ENCODE assay signal across 1 cellular context in the genomic region with DNA sequence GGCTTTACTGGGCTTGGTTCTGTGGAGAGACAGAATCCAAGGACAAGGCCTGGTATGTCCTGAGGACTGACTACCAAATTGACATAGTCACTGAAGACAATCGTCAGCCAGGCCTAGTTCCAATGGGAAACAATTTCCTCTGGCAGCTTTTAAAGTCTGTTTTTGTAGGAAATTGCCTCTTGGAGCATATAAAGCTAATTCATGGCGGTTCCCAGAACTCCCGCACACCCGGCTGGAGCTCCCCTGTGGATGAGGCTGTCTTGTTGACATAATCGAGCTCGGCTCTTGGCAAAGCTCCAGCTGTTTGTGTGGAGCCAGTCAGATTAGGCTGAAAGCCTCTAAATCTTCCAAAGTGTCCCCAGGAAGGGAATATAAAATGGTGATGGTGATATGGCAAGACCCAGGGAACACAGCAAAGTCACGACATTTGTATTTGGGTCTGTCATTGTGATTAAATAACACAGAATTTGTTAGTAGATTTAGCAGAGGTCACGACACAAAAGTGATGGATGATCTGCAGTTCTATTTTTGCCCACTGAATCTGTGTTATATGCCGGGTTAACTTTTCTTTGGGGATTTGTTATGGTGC.
TF ChIP-seq lines count a peak whose summit lies in the region.

No MANE protein-coding gene starts in this region.

TF ChIP-seq in HEK293, 187 proteins besides CTCF, POLR2A, EP300 and RAD21 (continued from another document and continues in another):
- TF ChIP-seq ZNF449 (tag by site-specific recombination; IDR thresholded peaks at IDR 0.05) (0 out of 2 replicates have a peak, but pooled peaks have one; percentile 18), KLF10 (tag by site-specific recombination; IDR thresholded peaks at IDR 0.05) (0 out of 2 replicates have a peak, but pooled peaks have one; percentile 36), SALL2 (tag by site-specific recombination; IDR thresholded peaks at IDR 0.05; ENCODE audit: borderline replicate concordance) (no peak), ZNF19 (tag by site-specific recombination; IDR thresholded peaks at IDR 0.05; ENCODE audit: low read depth) (no peak), ZFP37 (tag by site-specific recombination; IDR thresholded peaks at IDR 0.05) (0 out of 2 replicates have a peak, but pooled peaks have one; percentile 31), ZNF169 (tag by site-specific recombination; IDR thresholded peaks at IDR 0.05) (no peak), ZNF302 (tag by site-specific recombination; IDR thresholded peaks at IDR 0.05; ENCODE audit: low read depth) (no peak), ZBTB8A (tag by site-specific recombination; IDR thresholded peaks at IDR 0.05) (peak; percentile 48; the same call in 1 of the 2 replicates), ZNF24 (tag by site-specific recombination; IDR thresholded peaks at IDR 0.05) (no peak), SP7 (tag by site-specific recombination; IDR thresholded peaks at IDR 0.05) (peak; percentile 80), ZBTB17 (tag by site-specific recombination; IDR thresholded peaks at IDR 0.05) (peak; percentile 70), ZNF18 (tag by site-specific recombination; IDR thresholded peaks at IDR 0.05) (peak; percentile 43; the same call in 1 of the 2 replicates), FEZF1 (tag by site-specific recombination; IDR thresholded peaks at IDR 0.05) (peak; percentile 90), ZNF335 (tag by site-specific recombination; conservative IDR thresholded peaks at IDR 0.05) (0 out of 2 replicates have a peak, but pooled peaks have one; percentile 18), ZXDB (tag by site-specific recombination; IDR thresholded peaks at IDR 0.05) (peak; percentile 67), MYNN (tag by site-specific recombination; IDR thresholded peaks at IDR 0.05; ENCODE audit: borderline replicate concordance) (no peak), ZEB2 (tag by site-specific recombination; IDR thresholded peaks at IDR 0.05) (peak; percentile 57), ZBTB26 (tag by site-specific recombination; optimal IDR thresholded peaks at IDR 0.05) (no peak), ZNF600 (tag by site-specific recombination; IDR thresholded peaks at IDR 0.05) (0 out of 2 replicates have a peak, but pooled peaks have one; percentile 20), ZNF184 (tag by site-specific recombination; IDR thresholded peaks at IDR 0.05) (0 out of 2 replicates have a peak, but pooled peaks have one; percentile 32), ZSCAN4 (tag by site-specific recombination; IDR thresholded peaks at IDR 0.05) (0 out of 2 replicates have a peak, but pooled peaks have one; percentile 11), TCF7L2 (IDR thresholded peaks at IDR 0.05; ENCODE audit: borderline replicate concordance, low read depth, low read length) (peak; percentile 96), ZNF704 (tag by site-specific recombination; IDR thresholded peaks at IDR 0.05) (no peak), PBX3 (CRISPR knock-in tag; IDR thresholded peaks at IDR 0.05) (no peak), SETDB1 (IDR thresholded peaks at IDR 0.05; ENCODE audit: insufficient read length, low read length) (peak; percentile 85)
- TF ChIP-seq, protein P1, sequence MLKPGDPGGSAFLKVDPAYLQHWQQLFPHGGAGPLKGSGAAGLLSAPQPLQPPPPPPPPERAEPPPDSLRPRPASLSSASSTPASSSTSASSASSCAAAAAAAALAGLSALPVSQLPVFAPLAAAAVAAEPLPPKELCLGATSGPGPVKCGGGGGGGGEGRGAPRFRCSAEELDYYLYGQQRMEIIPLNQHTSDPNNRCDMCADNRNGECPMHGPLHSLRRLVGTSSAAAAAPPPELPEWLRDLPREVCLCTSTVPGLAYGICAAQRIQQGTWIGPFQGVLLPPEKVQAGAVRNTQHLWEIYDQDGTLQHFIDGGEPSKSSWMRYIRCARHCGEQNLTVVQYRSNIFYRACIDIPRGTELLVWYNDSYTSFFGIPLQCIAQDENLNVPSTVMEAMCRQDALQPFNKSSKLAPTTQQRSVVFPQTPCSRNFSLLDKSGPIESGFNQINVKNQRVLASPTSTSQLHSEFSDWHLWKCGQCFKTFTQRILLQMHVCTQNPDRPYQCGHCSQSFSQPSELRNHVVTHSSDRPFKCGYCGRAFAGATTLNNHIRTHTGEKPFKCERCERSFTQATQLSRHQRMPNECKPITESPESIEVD (tag by site-specific recombination; IDR thresholded peaks at IDR 0.05), result peak; percentile 86
- TF ChIP-seq, protein P2, sequence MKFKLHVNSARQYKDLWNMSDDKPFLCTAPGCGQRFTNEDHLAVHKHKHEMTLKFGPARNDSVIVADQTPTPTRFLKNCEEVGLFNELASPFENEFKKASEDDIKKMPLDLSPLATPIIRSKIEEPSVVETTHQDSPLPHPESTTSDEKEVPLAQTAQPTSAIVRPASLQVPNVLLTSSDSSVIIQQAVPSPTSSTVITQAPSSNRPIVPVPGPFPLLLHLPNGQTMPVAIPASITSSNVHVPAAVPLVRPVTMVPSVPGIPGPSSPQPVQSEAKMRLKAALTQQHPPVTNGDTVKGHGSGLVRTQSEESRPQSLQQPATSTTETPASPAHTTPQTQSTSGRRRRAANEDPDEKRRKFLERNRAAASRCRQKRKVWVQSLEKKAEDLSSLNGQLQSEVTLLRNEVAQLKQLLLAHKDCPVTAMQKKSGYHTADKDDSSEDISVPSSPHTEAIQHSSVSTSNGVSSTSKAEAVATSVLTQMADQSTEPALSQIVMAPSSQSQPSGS (tag by site-specific recombination; IDR thresholded peaks at IDR 0.05; ENCODE audit: low read depth), result 0 out of 2 replicates have a peak, but pooled peaks have one; percentile 3
- TF ChIP-seq, protein P3, sequence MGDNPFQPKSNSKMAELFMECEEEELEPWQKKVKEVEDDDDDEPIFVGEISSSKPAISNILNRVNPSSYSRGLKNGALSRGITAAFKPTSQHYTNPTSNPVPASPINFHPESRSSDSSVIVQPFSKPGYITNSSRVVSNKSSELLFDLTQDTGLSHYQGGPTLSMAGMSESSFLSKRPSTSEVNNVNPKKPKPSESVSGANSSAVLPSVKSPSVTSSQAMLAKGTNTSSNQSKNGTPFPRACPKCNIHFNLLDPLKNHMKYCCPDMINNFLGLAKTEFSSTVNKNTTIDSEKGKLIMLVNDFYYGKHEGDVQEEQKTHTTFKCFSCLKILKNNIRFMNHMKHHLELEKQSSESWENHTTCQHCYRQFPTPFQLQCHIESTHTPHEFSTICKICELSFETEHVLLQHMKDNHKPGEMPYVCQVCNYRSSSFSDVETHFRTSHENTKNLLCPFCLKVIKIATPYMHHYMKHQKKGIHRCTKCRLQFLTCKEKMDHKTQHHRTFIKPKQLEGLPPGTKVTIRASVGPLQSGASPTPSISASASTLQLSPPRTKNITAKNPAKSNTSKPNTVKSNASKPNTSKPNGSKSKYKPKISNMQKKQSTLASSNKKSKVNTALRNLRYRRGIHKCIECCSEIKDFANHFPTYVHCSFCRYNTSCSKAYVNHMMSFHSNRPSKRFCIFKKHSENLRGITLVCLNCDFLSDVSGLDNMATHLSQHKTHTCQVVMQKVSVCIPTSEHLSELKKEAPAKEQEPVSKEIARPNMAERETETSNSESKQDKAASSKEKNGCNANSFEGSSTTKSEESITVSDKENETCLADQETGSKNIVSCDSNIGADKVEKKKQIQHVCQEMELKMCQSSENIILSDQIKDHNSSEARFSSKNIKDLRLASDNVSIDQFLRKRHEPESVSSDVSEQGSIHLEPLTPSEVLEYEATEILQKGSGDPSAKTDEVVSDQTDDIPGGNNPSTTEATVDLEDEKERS (tag by site-specific recombination; IDR thresholded peaks at IDR 0.05), result no peak
- TF ChIP-seq, protein P4, sequence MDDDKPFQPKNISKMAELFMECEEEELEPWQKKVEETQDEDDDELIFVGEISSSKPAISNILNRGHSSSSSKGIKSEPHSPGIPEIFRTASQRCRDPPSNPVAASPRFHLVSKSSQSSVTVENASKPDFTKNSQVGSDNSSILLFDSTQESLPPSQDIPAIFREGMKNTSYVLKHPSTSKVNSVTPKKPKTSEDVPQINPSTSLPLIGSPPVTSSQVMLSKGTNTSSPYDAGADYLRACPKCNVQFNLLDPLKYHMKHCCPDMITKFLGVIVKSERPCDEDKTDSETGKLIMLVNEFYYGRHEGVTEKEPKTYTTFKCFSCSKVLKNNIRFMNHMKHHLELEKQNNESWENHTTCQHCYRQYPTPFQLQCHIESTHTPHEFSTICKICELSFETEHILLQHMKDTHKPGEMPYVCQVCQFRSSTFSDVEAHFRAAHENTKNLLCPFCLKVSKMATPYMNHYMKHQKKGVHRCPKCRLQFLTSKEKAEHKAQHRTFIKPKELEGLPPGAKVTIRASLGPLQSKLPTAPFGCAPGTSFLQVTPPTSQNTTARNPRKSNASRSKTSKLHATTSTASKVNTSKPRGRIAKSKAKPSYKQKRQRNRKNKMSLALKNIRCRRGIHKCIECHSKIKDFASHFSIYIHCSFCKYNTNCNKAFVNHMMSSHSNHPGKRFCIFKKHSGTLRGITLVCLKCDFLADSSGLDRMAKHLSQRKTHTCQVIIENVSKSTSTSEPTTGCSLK (tag by site-specific recombination; IDR thresholded peaks at IDR 0.05), result no peak
- TF ChIP-seq, protein P5, sequence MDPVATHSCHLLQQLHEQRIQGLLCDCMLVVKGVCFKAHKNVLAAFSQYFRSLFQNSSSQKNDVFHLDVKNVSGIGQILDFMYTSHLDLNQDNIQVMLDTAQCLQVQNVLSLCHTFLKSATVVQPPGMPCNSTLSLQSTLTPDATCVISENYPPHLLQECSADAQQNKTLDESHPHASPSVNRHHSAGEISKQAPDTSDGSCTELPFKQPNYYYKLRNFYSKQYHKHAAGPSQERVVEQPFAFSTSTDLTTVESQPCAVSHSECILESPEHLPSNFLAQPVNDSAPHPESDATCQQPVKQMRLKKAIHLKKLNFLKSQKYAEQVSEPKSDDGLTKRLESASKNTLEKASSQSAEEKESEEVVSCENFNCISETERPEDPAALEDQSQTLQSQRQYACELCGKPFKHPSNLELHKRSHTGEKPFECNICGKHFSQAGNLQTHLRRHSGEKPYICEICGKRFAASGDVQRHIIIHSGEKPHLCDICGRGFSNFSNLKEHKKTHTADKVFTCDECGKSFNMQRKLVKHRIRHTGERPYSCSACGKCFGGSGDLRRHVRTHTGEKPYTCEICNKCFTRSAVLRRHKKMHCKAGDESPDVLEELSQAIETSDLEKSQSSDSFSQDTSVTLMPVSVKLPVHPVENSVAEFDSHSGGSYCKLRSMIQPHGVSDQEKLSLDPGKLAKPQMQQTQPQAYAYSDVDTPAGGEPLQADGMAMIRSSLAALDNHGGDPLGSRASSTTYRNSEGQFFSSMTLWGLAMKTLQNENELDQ (tag by site-specific recombination; IDR thresholded peaks at IDR 0.05; ENCODE audit: low read depth), result no peak
